Comparison of ENCODE assay signal across 1 cellular context in the genomic region with DNA sequence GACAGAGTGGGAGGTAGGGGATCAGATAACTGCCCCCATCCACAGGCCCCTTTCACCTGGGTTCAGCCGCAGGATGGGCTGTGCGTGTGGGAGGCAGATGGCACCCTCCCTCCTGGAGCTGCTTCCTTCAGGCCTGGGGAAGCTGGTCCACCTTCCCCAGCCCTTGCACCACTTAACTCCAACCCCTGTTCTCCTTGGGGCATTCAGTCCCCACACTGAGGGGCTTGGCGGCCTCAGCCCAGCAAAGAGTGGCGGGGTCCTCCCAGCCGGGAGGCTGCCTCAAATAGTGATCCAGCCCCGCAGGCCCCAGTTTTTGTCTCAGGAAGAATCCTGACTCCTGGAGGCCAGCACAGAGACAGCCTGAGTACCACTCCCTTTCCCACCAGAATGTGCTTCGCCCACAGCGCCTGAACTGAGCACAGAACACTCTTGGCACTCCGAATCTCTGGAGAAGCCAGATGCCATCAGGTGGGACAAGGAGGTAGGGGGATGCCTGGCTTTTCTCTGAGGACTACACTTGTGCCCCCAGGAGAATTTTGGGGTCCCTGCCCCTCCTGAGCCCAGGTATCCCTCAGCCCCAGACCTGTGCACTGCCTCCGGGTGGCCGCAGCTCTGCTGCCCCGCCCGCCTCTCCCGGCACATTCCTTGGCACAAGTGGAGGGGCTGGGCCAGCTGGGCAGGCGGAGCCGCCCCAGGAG.
TF ChIP-seq lines count a peak whose summit lies in the region.

No MANE protein-coding gene starts in this region.

TF ChIP-seq in HEK293, 187 proteins besides CTCF, POLR2A, EP300 and RAD21:
- peak; percentile 28; the same call in 1 of the 2 replicates for TF ChIP-seq KLF9 (tag by site-specific recombination; IDR thresholded peaks at IDR 0.05; ENCODE audit: low read depth)
- TF ChIP-seq GLIS1 (tag by site-specific recombination; IDR thresholded peaks at IDR 0.05) = peak; percentile 20
- peak; percentile 26; the same call in 1 of the 2 replicates for TF ChIP-seq ZEB2 (tag by site-specific recombination; IDR thresholded peaks at IDR 0.05)
- TF ChIP-seq, protein P1, sequence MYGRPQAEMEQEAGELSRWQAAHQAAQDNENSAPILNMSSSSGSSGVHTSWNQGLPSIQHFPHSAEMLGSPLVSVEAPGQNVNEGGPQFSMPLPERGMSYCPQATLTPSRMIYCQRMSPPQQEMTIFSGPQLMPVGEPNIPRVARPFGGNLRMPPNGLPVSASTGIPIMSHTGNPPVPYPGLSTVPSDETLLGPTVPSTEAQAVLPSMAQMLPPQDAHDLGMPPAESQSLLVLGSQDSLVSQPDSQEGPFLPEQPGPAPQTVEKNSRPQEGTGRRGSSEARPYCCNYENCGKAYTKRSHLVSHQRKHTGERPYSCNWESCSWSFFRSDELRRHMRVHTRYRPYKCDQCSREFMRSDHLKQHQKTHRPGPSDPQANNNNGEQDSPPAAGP (tag by site-specific recombination; IDR thresholded peaks at IDR 0.05) = 0 out of 2 replicates have a peak, but pooled peaks have one; percentile 20
- TF ChIP-seq, protein P2, sequence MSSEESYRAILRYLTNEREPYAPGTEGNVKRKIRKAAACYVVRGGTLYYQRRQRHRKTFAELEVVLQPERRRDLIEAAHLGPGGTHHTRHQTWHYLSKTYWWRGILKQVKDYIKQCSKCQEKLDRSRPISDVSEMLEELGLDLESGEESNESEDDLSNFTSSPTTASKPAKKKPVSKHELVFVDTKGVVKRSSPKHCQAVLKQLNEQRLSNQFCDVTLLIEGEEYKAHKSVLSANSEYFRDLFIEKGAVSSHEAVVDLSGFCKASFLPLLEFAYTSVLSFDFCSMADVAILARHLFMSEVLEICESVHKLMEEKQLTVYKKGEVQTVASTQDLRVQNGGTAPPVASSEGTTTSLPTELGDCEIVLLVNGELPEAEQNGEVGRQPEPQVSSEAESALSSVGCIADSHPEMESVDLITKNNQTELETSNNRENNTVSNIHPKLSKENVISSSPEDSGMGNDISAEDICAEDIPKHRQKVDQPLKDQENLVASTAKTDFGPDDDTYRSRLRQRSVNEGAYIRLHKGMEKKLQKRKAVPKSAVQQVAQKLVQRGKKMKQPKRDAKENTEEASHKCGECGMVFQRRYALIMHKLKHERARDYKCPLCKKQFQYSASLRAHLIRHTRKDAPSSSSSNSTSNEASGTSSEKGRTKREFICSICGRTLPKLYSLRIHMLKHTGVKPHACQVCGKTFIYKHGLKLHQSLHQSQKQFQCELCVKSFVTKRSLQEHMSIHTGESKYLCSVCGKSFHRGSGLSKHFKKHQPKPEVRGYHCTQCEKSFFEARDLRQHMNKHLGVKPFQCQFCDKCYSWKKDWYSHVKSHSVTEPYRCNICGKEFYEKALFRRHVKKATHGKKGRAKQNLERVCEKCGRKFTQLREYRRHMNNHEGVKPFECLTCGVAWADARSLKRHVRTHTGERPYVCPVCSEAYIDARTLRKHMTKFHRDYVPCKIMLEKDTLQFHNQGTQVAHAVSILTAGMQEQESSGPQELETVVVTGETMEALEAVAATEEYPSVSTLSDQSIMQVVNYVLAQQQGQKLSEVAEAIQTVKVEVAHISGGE (tag by site-specific recombination; conservative IDR thresholded peaks at IDR 0.05; ENCODE audit: low read depth) = no peak
- no peak for TF ChIP-seq ZNF843 (tag by site-specific recombination; IDR thresholded peaks at IDR 0.05)
- TF ChIP-seq SCRT1 (tag by site-specific recombination; IDR thresholded peaks at IDR 0.05; ENCODE audit: borderline replicate concordance) = no peak
- TF ChIP-seq ZBTB17 (tag by site-specific recombination; IDR thresholded peaks at IDR 0.05) = peak; percentile 25; the same call in 1 of the 2 replicates
- TF ChIP-seq ZNF394 (tag by site-specific recombination; IDR thresholded peaks at IDR 0.05; ENCODE audit: borderline replicate concordance) = no peak
- TF ChIP-seq EGR2 (tag by site-specific recombination; IDR thresholded peaks at IDR 0.05; ENCODE audit: low read depth) = 0 out of 2 replicates have a peak, but pooled peaks have one; percentile 23
- no peak for TF ChIP-seq ZNF302 (tag by site-specific recombination; IDR thresholded peaks at IDR 0.05; ENCODE audit: low read depth)
- TF ChIP-seq KLF1 (tag by site-specific recombination; IDR thresholded peaks at IDR 0.05) = peak; percentile 79
- TF ChIP-seq ZNF600 (tag by site-specific recombination; IDR thresholded peaks at IDR 0.05) = peak; percentile 86
- TF ChIP-seq, protein P3, sequence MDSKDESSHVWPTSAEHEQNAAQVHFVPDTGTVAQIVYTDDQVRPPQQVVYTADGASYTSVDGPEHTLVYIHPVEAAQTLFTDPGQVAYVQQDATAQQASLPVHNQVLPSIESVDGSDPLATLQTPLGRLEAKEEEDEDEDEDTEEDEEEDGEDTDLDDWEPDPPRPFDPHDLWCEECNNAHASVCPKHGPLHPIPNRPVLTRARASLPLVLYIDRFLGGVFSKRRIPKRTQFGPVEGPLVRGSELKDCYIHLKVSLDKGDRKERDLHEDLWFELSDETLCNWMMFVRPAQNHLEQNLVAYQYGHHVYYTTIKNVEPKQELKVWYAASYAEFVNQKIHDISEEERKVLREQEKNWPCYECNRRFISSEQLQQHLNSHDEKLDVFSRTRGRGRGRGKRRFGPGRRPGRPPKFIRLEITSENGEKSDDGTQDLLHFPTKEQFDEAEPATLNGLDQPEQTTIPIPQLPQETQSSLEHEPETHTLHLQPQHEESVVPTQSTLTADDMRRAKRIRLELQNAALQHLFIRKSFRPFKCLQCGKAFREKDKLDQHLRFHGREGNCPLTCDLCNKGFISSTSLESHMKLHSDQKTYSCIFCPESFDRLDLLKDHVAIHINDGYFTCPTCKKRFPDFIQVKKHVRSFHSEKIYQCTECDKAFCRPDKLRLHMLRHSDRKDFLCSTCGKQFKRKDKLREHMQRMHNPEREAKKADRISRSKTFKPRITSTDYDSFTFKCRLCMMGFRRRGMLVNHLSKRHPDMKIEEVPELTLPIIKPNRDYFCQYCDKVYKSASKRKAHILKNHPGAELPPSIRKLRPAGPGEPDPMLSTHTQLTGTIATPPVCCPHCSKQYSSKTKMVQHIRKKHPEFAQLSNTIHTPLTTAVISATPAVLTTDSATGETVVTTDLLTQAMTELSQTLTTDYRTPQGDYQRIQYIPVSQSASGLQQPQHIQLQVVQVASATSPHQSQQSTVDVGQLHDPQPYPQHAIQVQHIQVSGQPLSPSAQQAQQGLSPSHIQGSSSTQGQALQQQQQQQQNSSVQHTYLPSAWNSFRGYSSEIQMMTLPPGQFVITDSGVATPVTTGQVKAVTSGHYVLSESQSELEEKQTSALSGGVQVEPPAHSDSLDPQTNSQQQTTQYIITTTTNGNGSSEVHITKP (tag by site-specific recombination; IDR thresholded peaks at IDR 0.05) = 0 out of 2 replicates have a peak, but pooled peaks have one; percentile 10
- TF ChIP-seq, protein P4, sequence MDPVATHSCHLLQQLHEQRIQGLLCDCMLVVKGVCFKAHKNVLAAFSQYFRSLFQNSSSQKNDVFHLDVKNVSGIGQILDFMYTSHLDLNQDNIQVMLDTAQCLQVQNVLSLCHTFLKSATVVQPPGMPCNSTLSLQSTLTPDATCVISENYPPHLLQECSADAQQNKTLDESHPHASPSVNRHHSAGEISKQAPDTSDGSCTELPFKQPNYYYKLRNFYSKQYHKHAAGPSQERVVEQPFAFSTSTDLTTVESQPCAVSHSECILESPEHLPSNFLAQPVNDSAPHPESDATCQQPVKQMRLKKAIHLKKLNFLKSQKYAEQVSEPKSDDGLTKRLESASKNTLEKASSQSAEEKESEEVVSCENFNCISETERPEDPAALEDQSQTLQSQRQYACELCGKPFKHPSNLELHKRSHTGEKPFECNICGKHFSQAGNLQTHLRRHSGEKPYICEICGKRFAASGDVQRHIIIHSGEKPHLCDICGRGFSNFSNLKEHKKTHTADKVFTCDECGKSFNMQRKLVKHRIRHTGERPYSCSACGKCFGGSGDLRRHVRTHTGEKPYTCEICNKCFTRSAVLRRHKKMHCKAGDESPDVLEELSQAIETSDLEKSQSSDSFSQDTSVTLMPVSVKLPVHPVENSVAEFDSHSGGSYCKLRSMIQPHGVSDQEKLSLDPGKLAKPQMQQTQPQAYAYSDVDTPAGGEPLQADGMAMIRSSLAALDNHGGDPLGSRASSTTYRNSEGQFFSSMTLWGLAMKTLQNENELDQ (tag by site-specific recombination; IDR thresholded peaks at IDR 0.05; ENCODE audit: low read depth) = no peak
- no peak for TF ChIP-seq ZNF10 (tag by site-specific recombination; IDR thresholded peaks at IDR 0.05)
- no peak for TF ChIP-seq ZNF133 (tag by site-specific recombination; IDR thresholded peaks at IDR 0.05)
- TF ChIP-seq, protein P5, sequence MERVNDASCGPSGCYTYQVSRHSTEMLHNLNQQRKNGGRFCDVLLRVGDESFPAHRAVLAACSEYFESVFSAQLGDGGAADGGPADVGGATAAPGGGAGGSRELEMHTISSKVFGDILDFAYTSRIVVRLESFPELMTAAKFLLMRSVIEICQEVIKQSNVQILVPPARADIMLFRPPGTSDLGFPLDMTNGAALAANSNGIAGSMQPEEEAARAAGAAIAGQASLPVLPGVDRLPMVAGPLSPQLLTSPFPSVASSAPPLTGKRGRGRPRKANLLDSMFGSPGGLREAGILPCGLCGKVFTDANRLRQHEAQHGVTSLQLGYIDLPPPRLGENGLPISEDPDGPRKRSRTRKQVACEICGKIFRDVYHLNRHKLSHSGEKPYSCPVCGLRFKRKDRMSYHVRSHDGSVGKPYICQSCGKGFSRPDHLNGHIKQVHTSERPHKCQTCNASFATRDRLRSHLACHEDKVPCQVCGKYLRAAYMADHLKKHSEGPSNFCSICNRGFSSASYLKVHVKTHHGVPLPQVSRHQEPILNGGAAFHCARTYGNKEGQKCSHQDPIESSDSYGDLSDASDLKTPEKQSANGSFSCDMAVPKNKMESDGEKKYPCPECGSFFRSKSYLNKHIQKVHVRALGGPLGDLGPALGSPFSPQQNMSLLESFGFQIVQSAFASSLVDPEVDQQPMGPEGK (tag by site-specific recombination; IDR thresholded peaks at IDR 0.05) = peak; percentile 30; the same call in 1 of the 2 replicates
- 0 out of 2 replicates have a peak, but pooled peaks have one; percentile 56 for TF ChIP-seq KLF7 (tag by site-specific recombination; IDR thresholded peaks at IDR 0.05; ENCODE audit: borderline replicate concordance)
- TF ChIP-seq ZFHX2 (tag by site-specific recombination; conservative IDR thresholded peaks at IDR 0.05) = peak; percentile 52
- TF ChIP-seq ZSCAN30 (tag by site-specific recombination; IDR thresholded peaks at IDR 0.05) = no peak
